1 cellular context compared by ENCODE assay signal in the genomic region with DNA sequence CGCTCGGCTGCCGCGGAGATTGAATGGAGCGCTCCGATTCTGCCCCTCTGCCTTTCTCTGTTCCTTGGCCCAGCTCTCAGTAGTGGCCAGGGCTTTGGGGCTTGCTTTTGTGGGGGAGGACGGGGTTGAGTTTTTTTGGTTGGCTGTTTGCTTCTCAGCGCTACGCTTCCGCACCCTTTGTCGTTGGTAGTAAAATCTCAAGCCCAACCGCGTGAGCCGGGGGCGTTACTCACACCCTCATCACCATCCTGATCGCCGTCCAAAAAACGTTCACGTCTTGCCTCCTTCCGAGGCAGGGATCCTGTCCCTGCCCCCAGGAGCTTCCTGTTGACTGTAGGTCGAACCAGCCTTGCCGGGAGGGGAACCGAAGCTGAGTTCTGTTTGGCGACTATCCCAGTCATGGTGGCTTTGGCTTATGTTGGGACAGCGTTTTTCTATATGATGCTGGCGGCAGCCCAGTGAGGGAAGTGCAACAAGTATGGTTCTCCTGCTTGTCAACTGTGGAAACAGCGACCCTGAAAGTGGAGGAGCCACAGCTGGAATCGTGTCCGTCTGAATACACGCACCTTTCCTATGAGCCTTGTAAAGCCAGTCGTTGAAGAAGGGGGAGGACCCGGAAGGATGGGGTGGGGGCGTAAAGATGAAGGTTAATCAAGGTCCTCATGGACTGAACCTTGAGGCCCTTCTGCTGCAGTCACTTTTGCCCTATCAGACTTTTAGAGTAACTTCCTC.
TF ChIP-seq lines count a peak whose summit lies in the region.

No MANE protein-coding gene starts in this region.

TF ChIP-seq in H1, 55 proteins besides CTCF, POLR2A, EP300 and RAD21:
- no peak for TF ChIP-seq ZNF274 (IDR thresholded peaks at IDR 0.05; ENCODE audit: borderline replicate concordance, extremely low read depth, low read length)
- TF ChIP-seq MAFK (IDR thresholded peaks at IDR 0.05; ENCODE audit: low read depth, low read length) = no peak
- no peak for TF ChIP-seq BRCA1 (IDR thresholded peaks at IDR 0.05; ENCODE audit: low read depth, low read length)
- TF ChIP-seq HDAC2 (IDR thresholded peaks at IDR 0.05; ENCODE audit: borderline replicate concordance in 1 of 2, low read depth in 2 of 2, low read length in 2 of 2) = no peak
- TF ChIP-seq SUZ12 (IDR thresholded peaks at IDR 0.05; ENCODE audit: low read length) = no peak
- TF ChIP-seq TEAD4 (IDR thresholded peaks at IDR 0.05; ENCODE audit: low read depth, low read length) = no peak
- no peak for TF ChIP-seq CTBP2 (IDR thresholded peaks at IDR 0.05; ENCODE audit: borderline replicate concordance, insufficient read depth, insufficient read length, low read length)
- no peak; the same call in 1 of the 2 replicates for TF ChIP-seq CHD2 (IDR thresholded peaks at IDR 0.05; ENCODE audit: low read length)
- no peak for TF ChIP-seq YY1 (IDR thresholded peaks at IDR 0.05; ENCODE audit: low read depth, low read length)
- TF ChIP-seq BACH1 (IDR thresholded peaks at IDR 0.05; ENCODE audit: low read length) = no peak
- TF ChIP-seq ASH2L (IDR thresholded peaks at IDR 0.05; ENCODE audit: low read length) = peak; percentile 91
- no peak for TF ChIP-seq RFX5 (IDR thresholded peaks at IDR 0.05; ENCODE audit: borderline replicate concordance, low read depth, low read length)
- TF ChIP-seq, protein P1, sequence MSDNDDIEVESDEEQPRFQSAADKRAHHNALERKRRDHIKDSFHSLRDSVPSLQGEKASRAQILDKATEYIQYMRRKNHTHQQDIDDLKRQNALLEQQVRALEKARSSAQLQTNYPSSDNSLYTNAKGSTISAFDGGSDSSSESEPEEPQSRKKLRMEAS (IDR thresholded peaks at IDR 0.05) = peak; percentile 62
- peak; percentile 77 for TF ChIP-seq SAP30 (IDR thresholded peaks at IDR 0.05; ENCODE audit: insufficient read depth, insufficient replicate concordance, low read length)
- no peak for TF ChIP-seq EZH2 (IDR thresholded peaks at IDR 0.05; ENCODE audit: low read depth, low read length, severe bottlenecking)
- peak; percentile 26; the same call in 1 of the 2 replicates for TF ChIP-seq TBP (IDR thresholded peaks at IDR 0.05; ENCODE audit: low read depth, low read length)
- TF ChIP-seq PHF8 (conservative IDR thresholded peaks at IDR 0.05; ENCODE audit: low read depth, low read length) = peak; percentile 56
- TF ChIP-seq CBX5 (IDR thresholded peaks at IDR 0.05; ENCODE audit: low read depth, low read length) = no peak
- no peak for TF ChIP-seq SP1 (IDR thresholded peaks at IDR 0.05; ENCODE audit: low read depth, low read length)
- TF ChIP-seq TAF1 (IDR thresholded peaks at IDR 0.05; ENCODE audit: low read depth, low read length) = peak; percentile 52; the same call in 1 of the 2 replicates
- TF ChIP-seq NANOG (IDR thresholded peaks at IDR 0.05; ENCODE audit: insufficient read depth, low read depth, low read length, poor library complexity, severe bottlenecking) = no peak
- 0 out of 2 replicates have a peak, but pooled peaks have one; percentile 22 for TF ChIP-seq KDM5A (IDR thresholded peaks at IDR 0.05; ENCODE audit: low read length)
- no peak for TF ChIP-seq FOSL1 (IDR thresholded peaks at IDR 0.05; ENCODE audit: insufficient read depth, low read depth, low read length)
- TF ChIP-seq, protein P2, sequence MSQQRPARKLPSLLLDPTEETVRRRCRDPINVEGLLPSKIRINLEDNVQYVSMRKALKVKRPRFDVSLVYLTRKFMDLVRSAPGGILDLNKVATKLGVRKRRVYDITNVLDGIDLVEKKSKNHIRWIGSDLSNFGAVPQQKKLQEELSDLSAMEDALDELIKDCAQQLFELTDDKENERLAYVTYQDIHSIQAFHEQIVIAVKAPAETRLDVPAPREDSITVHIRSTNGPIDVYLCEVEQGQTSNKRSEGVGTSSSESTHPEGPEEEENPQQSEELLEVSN (IDR thresholded peaks at IDR 0.05) = peak; percentile 65; the same call in 1 of the 2 replicates
- peak; percentile 79 for TF ChIP-seq POLR2AphosphoS5 (IDR thresholded peaks at IDR 0.05; ENCODE audit: low read depth, low read length)
- TF ChIP-seq EGR1 (IDR thresholded peaks at IDR 0.05; ENCODE audit: borderline replicate concordance, low read depth, low read length) = no peak
- TF ChIP-seq KDM4A (IDR thresholded peaks at IDR 0.05; ENCODE audit: low read depth, low read length, severe bottlenecking) = peak; percentile 32
TF ChIP-seq in H1: peak in this region for 10.
